3 cellular contexts compared by ENCODE assay signal in the genomic region with DNA sequence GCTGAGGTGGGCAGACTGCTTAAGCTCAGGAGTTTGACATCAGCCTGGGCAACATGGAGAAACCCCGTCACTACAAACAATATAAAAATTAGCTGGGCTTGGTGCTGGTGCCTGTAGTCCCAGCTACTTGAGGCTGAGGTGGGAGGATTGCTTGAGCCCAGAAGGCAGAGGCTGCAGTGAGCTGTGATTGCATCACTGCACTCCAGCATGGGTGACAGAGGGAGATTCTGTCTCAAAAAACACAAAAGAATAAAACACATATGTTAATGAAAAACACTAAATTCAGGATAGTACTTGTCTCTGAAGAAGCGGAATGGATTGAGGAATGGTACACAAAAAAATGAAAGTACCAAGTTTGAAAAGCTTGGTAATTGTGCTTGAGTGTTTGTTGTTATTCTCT.
TF ChIP-seq lines count a peak whose summit lies in the region.

No MANE protein-coding gene starts in this region.

TF ChIP-seq in HepG2, 621 proteins besides CTCF, POLR2A, EP300 and RAD21 (continues in another document):
- TF ChIP-seq, protein P1, sequence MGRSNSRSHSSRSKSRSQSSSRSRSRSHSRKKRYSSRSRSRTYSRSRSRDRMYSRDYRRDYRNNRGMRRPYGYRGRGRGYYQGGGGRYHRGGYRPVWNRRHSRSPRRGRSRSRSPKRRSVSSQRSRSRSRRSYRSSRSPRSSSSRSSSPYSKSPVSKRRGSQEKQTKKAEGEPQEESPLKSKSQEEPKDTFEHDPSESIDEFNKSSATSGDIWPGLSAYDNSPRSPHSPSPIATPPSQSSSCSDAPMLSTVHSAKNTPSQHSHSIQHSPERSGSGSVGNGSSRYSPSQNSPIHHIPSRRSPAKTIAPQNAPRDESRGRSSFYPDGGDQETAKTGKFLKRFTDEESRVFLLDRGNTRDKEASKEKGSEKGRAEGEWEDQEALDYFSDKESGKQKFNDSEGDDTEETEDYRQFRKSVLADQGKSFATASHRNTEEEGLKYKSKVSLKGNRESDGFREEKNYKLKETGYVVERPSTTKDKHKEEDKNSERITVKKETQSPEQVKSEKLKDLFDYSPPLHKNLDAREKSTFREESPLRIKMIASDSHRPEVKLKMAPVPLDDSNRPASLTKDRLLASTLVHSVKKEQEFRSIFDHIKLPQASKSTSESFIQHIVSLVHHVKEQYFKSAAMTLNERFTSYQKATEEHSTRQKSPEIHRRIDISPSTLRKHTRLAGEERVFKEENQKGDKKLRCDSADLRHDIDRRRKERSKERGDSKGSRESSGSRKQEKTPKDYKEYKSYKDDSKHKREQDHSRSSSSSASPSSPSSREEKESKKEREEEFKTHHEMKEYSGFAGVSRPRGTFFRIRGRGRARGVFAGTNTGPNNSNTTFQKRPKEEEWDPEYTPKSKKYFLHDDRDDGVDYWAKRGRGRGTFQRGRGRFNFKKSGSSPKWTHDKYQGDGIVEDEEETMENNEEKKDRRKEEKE (IDR thresholded peaks at IDR 0.05): no peak
- TF ChIP-seq MXI1 (IDR thresholded peaks at IDR 0.05; ENCODE audit: borderline replicate concordance, low read depth, low read length) (no peak), NFE2L2 (IDR thresholded peaks at IDR 0.05; ENCODE audit: low read length) (no peak)
- TF ChIP-seq, protein P2, sequence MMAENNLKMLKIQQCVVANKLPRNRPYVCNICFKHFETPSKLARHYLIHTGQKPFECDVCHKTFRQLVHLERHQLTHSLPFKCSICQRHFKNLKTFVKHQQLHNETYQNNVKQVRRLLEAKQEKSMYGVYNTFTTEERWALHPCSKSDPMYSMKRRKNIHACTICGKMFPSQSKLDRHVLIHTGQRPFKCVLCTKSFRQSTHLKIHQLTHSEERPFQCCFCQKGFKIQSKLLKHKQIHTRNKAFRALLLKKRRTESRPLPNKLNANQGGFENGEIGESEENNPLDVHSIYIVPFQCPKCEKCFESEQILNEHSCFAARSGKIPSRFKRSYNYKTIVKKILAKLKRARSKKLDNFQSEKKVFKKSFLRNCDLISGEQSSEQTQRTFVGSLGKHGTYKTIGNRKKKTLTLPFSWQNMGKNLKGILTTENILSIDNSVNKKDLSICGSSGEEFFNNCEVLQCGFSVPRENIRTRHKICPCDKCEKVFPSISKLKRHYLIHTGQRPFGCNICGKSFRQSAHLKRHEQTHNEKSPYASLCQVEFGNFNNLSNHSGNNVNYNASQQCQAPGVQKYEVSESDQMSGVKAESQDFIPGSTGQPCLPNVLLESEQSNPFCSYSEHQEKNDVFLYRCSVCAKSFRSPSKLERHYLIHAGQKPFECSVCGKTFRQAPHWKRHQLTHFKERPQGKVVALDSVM (CRISPR knock-in tag; IDR thresholded peaks at IDR 0.05): peak; percentile 25; the same call in 1 of the 2 replicates

TF ChIP-seq in Ishikawa, 13 proteins besides CTCF, POLR2A, EP300 and RAD21:
- no peak for TF ChIP-seq TCF12 (IDR thresholded peaks at IDR 0.05; ENCODE audit: low read depth)
- TF ChIP-seq FOXM1 (IDR thresholded peaks at IDR 0.05; ENCODE audit: borderline replicate concordance, low read depth): no peak
- no peak for TF ChIP-seq EGR1 (IDR thresholded peaks at IDR 0.05)
- 0 out of 2 replicates have a peak, but pooled peaks have one; percentile 15 for TF ChIP-seq CEBPB (IDR thresholded peaks at IDR 0.05)
- TF ChIP-seq ZBTB7A (IDR thresholded peaks at IDR 0.05; ENCODE audit: low read depth): no peak
- TF ChIP-seq TEAD4 (IDR thresholded peaks at IDR 0.05): no peak

TF ChIP-seq in H1, 55 proteins besides CTCF, POLR2A, EP300 and RAD21:
- TF ChIP-seq CREB1 (IDR thresholded peaks at IDR 0.05) (no peak), KDM1A (IDR thresholded peaks at IDR 0.05; ENCODE audit: borderline replicate concordance, low read length) (no peak), ZNF274 (IDR thresholded peaks at IDR 0.05; ENCODE audit: borderline replicate concordance, extremely low read depth, low read length) (no peak), CEBPB (IDR thresholded peaks at IDR 0.05; ENCODE audit: low read depth, low read length) (peak; percentile 71; the same call in 1 of the 2 replicates)
- TF ChIP-seq, protein P3, sequence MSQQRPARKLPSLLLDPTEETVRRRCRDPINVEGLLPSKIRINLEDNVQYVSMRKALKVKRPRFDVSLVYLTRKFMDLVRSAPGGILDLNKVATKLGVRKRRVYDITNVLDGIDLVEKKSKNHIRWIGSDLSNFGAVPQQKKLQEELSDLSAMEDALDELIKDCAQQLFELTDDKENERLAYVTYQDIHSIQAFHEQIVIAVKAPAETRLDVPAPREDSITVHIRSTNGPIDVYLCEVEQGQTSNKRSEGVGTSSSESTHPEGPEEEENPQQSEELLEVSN (IDR thresholded peaks at IDR 0.05): no peak
- TF ChIP-seq, protein P4, sequence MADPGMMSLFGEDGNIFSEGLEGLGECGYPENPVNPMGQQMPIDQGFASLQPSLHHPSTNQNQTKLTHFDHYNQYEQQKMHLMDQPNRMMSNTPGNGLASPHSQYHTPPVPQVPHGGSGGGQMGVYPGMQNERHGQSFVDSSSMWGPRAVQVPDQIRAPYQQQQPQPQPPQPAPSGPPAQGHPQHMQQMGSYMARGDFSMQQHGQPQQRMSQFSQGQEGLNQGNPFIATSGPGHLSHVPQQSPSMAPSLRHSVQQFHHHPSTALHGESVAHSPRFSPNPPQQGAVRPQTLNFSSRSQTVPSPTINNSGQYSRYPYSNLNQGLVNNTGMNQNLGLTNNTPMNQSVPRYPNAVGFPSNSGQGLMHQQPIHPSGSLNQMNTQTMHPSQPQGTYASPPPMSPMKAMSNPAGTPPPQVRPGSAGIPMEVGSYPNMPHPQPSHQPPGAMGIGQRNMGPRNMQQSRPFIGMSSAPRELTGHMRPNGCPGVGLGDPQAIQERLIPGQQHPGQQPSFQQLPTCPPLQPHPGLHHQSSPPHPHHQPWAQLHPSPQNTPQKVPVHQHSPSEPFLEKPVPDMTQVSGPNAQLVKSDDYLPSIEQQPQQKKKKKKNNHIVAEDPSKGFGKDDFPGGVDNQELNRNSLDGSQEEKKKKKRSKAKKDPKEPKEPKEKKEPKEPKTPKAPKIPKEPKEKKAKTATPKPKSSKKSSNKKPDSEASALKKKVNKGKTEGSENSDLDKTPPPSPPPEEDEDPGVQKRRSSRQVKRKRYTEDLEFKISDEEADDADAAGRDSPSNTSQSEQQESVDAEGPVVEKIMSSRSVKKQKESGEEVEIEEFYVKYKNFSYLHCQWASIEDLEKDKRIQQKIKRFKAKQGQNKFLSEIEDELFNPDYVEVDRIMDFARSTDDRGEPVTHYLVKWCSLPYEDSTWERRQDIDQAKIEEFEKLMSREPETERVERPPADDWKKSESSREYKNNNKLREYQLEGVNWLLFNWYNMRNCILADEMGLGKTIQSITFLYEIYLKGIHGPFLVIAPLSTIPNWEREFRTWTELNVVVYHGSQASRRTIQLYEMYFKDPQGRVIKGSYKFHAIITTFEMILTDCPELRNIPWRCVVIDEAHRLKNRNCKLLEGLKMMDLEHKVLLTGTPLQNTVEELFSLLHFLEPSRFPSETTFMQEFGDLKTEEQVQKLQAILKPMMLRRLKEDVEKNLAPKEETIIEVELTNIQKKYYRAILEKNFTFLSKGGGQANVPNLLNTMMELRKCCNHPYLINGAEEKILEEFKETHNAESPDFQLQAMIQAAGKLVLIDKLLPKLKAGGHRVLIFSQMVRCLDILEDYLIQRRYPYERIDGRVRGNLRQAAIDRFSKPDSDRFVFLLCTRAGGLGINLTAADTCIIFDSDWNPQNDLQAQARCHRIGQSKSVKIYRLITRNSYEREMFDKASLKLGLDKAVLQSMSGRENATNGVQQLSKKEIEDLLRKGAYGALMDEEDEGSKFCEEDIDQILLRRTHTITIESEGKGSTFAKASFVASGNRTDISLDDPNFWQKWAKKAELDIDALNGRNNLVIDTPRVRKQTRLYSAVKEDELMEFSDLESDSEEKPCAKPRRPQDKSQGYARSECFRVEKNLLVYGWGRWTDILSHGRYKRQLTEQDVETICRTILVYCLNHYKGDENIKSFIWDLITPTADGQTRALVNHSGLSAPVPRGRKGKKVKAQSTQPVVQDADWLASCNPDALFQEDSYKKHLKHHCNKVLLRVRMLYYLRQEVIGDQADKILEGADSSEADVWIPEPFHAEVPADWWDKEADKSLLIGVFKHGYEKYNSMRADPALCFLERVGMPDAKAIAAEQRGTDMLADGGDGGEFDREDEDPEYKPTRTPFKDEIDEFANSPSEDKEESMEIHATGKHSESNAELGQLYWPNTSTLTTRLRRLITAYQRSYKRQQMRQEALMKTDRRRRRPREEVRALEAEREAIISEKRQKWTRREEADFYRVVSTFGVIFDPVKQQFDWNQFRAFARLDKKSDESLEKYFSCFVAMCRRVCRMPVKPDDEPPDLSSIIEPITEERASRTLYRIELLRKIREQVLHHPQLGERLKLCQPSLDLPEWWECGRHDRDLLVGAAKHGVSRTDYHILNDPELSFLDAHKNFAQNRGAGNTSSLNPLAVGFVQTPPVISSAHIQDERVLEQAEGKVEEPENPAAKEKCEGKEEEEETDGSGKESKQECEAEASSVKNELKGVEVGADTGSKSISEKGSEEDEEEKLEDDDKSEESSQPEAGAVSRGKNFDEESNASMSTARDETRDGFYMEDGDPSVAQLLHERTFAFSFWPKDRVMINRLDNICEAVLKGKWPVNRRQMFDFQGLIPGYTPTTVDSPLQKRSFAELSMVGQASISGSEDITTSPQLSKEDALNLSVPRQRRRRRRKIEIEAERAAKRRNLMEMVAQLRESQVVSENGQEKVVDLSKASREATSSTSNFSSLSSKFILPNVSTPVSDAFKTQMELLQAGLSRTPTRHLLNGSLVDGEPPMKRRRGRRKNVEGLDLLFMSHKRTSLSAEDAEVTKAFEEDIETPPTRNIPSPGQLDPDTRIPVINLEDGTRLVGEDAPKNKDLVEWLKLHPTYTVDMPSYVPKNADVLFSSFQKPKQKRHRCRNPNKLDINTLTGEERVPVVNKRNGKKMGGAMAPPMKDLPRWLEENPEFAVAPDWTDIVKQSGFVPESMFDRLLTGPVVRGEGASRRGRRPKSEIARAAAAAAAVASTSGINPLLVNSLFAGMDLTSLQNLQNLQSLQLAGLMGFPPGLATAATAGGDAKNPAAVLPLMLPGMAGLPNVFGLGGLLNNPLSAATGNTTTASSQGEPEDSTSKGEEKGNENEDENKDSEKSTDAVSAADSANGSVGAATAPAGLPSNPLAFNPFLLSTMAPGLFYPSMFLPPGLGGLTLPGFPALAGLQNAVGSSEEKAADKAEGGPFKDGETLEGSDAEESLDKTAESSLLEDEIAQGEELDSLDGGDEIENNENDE (IDR thresholded peaks at IDR 0.05; ENCODE audit: insufficient replicate concordance, low read length): no peak
